Comparison of ENCODE assay signal across 29 cellular contexts in the genomic region with DNA sequence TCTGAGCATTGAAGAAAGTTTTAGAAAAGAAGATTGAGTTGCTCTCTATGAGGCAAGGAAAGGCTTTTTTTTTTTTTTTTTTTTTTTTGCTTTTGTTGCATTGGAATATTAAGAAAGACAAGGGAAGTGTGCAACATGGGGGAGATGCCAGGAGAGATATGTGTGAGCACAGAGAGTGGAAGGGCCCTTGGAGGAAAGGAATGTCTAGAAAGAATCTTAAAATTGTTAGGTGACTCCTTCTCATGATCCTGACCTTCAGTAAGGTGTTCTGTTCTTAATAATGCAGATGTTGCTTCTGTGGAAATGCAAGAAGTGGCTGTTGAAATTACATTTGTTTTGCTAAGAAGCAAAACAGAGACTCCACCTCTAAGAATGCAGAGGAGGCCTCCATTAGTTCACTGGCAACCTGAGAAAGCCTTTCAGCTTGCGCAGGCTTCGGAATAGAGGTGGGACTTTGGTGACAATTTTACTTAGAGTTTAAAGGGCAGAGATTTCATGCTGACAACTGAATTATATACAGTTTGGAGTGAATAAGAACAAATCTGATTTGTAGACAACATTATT.
"Had no signal": no experiment of that assay in that cellular context is flagged by ENCODE, and none has a peak within 500 bp of the region (broad histone marks: within the 10 kb centered on the region; RNA-seq: fewer than 3 reads in every experiment).

No MANE protein-coding gene starts in this region.

- H3K9me3 Mint-ChIP-seq: activated CD4-positive, alpha-beta memory T cell treated with anti-CD3 and anti-CD28 coated beads, Interleukin-2, amount 10 ng/mL, durations not matched to agents 7 days and 5 days; activated naive CD4-positive, alpha-beta T cell treated with anti-CD3 and anti-CD28 coated beads, Interleukin-2, amount 10 ng/mL, durations not matched to agents 7 days and 5 days had no signal

- H3K27ac ChIP-seq: breast epithelium, pancreas, prostate gland, sigmoid colon, suprapubic skin, tibial artery had no signal

- H3K4me1 ChIP-seq: breast epithelium, pancreas, prostate gland, sigmoid colon, suprapubic skin had no signal

- ATAC-seq: left colon, pancreas had no signal

- H3K36me3 Mint-ChIP-seq: activated naive CD4-positive, alpha-beta T cell treated with anti-CD3 and anti-CD28 coated beads, Interleukin-2, amount 10 ng/mL, durations not matched to agents 7 days and 5 days; immature natural killer cell; naive B cell had no signal

- DNase-seq: activated CD4-positive, alpha-beta memory T cell treated with anti-CD3 and anti-CD28 coated beads, Interleukin-2, amount 10 ng/mL, durations not matched to agents 7 days and 5 days; activated CD4-positive, alpha-beta T cell treated with anti-CD3 and anti-CD28 coated beads for 1 hour; activated CD4-positive, alpha-beta T cell treated with anti-CD3 and anti-CD28 coated beads, Interleukin-2, amount 10 ng/mL, durations not matched to agents 7 days and 5 days; activated CD8-positive, alpha-beta memory T cell treated with anti-CD3 and anti-CD28 coated beads, Interleukin-2, amount 50 U/mL, for 48 hours; activated gamma-delta T cell; activated naive CD4-positive, alpha-beta T cell treated with anti-CD3 and anti-CD28 coated beads, Interleukin-2, amount 10 ng/mL, durations not matched to agents 7 days and 5 days; activated T-cell treated with anti-CD3 and anti-CD28 coated beads, Interleukin-2, amount 50 U/mL, for 24 hours; amygdala; central memory CD4-positive, alpha-beta T cell; foreskin fibroblast; head of caudate nucleus; immature natural killer cell; kidney; left colon; mammary epithelial cell; naive B cell; nephron progenitor cell; pancreas; retina; sigmoid colon; small intestine; stimulated activated CD4-positive, alpha-beta T cell treated with anti-CD3 and anti-CD28 coated beads, Interleukin-1b, Interleukin-23, amount 100 ng/mL, for 48 hours; stimulated activated naive CD4-positive, alpha-beta T cell; T-helper 2 cell; tibial artery had no signal

- H3K27ac Mint-ChIP-seq: activated CD4-positive, alpha-beta memory T cell treated with anti-CD3 and anti-CD28 coated beads, Interleukin-2, amount 10 ng/mL, durations not matched to agents 7 days and 5 days; activated CD4-positive, alpha-beta T cell treated with anti-CD3 and anti-CD28 coated beads, Interleukin-2, amount 10 ng/mL, durations not matched to agents 7 days and 5 days; activated naive CD4-positive, alpha-beta T cell treated with anti-CD3 and anti-CD28 coated beads, Interleukin-2, amount 10 ng/mL, durations not matched to agents 7 days and 5 days; activated T-cell treated with anti-CD3 and anti-CD28 coated beads, Interleukin-2, amount 50 U/mL, for 24 hours; immature natural killer cell; mesothelial cell of epicardium; naive B cell; nephron progenitor cell had no signal

- H3K4me3 Mint-ChIP-seq: activated CD4-positive, alpha-beta memory T cell treated with anti-CD3 and anti-CD28 coated beads, Interleukin-2, amount 10 ng/mL, durations not matched to agents 7 days and 5 days; activated CD4-positive, alpha-beta T cell treated with anti-CD3 and anti-CD28 coated beads, Interleukin-2, amount 10 ng/mL, durations not matched to agents 7 days and 5 days; activated naive CD4-positive, alpha-beta T cell treated with anti-CD3 and anti-CD28 coated beads, Interleukin-2, amount 10 ng/mL, durations not matched to agents 7 days and 5 days; activated T-cell treated with anti-CD3 and anti-CD28 coated beads, Interleukin-2, amount 50 U/mL, for 24 hours; immature natural killer cell; mesothelial cell of epicardium; naive B cell; nephron progenitor cell had no signal

- H3K4me3 ChIP-seq: breast epithelium, pancreas, prostate gland, sigmoid colon, suprapubic skin, tibial artery had no signal

- H3K9me3 ChIP-seq: pancreas, prostate gland, sigmoid colon had no signal

- H3K4me1 Mint-ChIP-seq: activated CD4-positive, alpha-beta memory T cell treated with anti-CD3 and anti-CD28 coated beads, Interleukin-2, amount 10 ng/mL, durations not matched to agents 7 days and 5 days; activated CD4-positive, alpha-beta T cell treated with anti-CD3 and anti-CD28 coated beads, Interleukin-2, amount 10 ng/mL, durations not matched to agents 7 days and 5 days; activated naive CD4-positive, alpha-beta T cell treated with anti-CD3 and anti-CD28 coated beads, Interleukin-2, amount 10 ng/mL, durations not matched to agents 7 days and 5 days; immature natural killer cell; naive B cell had no signal

- H3K36me3 ChIP-seq: breast epithelium, pancreas, prostate gland, sigmoid colon, suprapubic skin, tibial artery had no signal

- H3K27me3 ChIP-seq: breast epithelium, pancreas, sigmoid colon, suprapubic skin, tibial artery had no signal

- H3K27me3 Mint-ChIP-seq: activated CD4-positive, alpha-beta memory T cell treated with anti-CD3 and anti-CD28 coated beads, Interleukin-2, amount 10 ng/mL, durations not matched to agents 7 days and 5 days; activated CD4-positive, alpha-beta T cell treated with anti-CD3 and anti-CD28 coated beads, Interleukin-2, amount 10 ng/mL, durations not matched to agents 7 days and 5 days; activated naive CD4-positive, alpha-beta T cell treated with anti-CD3 and anti-CD28 coated beads, Interleukin-2, amount 10 ng/mL, durations not matched to agents 7 days and 5 days had no signal
